Comparison of ENCODE assay signal across 17 cellular contexts in genomic region chr2:10284108-10284870, GRCh38. TPM values are rescaled to one million over a fixed set of nuclear protein-coding genes. Genes with fewer than 3 reads are reported as not detected.
DNase-seq lines count a peak whose midpoint lies in the region; ATAC-seq, FAIRE-seq and TF ChIP-seq lines count a peak whose summit lies in the region.
"Had no signal": no experiment of that assay in that cellular context is flagged by ENCODE, and none has a peak within 500 bp of the region (broad histone marks: within the 10 kb centered on the region; RNA-seq: fewer than 3 reads in every experiment).

No MANE protein-coding gene starts in this region.

- H3K27me3 ChIP-seq in HepG2 (ENCODE audit: control insufficient read depth in 1 of 2, insufficient read depth in 2 of 2, low read length in 2 of 2) (no peaks in the 10 kb centered on the region), right lobe of liver (no peaks in the 10 kb centered on the region), neutrophil (no peaks in the 10 kb centered on the region)
- H3K27me3 ChIP-seq: brain microvascular endothelial cell, ovary had no signal

- DNase-seq in HepG2 (ENCODE audit: low spot score) (no peak), right lobe of liver (no peak), endothelial cell (ENCODE audit: low spot score) (no peak), GM19238 (ENCODE audit: insufficient read length, low spot score) (no peak), retina (no peak)
- DNase-seq in stimulated activated CD4-positive, alpha-beta T cell treated with anti-CD3 and anti-CD28 coated beads, Interleukin-4, amount 100 ng/mL, for 1 hour = no peak
- no peak for DNase-seq in activated CD4-positive, alpha-beta T cell treated with anti-CD3 and anti-CD28 coated beads for 48 hours
- DNase-seq: ACHN; activated naive CD4-positive, alpha-beta T cell; brain microvascular endothelial cell; COR-L47; effector memory CD4-positive, alpha-beta T cell; NCI-H1436 treated with DMSO at 0.1 percent for 48 hours; NCI-H2227 treated with DMSO at 0.1 percent for 48 hours; ovary had no signal

- TF ChIP-seq EP300 in HepG2 (IDR thresholded peaks at IDR 0.05; ENCODE audit: low read depth in 2 of 2, low read length in 2 of 2) (no peak), HepG2 (CRISPR knock-in tag; IDR thresholded peaks at IDR 0.05; ENCODE audit: borderline replicate concordance) (no peak)

- H3K36me3 ChIP-seq in HepG2 (replicated peaks in 1 of 2; ENCODE audit: control insufficient read depth in 1 of 2, insufficient read depth in 2 of 2, low read length in 2 of 2) (no peaks in the 10 kb centered on the region), right lobe of liver (no peaks in the 10 kb centered on the region), neutrophil (no peaks in the 10 kb centered on the region)
- H3K36me3 ChIP-seq: brain microvascular endothelial cell, ovary had no signal

- H3K4me1 ChIP-seq in HepG2 (ENCODE audit: insufficient read depth, low read length) (peaks cover 57% of the 10 kb centered on the region), right lobe of liver (peaks cover 0 to 33% (median 19%) of the 10 kb centered on the region in 4 donors), neutrophil (ENCODE audit: control insufficient read depth in 1 of 2, insufficient read depth in 1 of 2, low read depth in 1 of 2, low read length in 1 of 2) (peaks cover 15 to 19% of the 10 kb centered on the region in 2 experiments)

- FAIRE-seq in HepG2 (lab: Jason Lieb, UNC) = no peak

- TF ChIP-seq POLR2A in HepG2 (IDR thresholded peaks at IDR 0.05; ENCODE audit: insufficient read depth in 1 of 2, low read depth in 2 of 2, low read length in 2 of 2) (no peak), right lobe of liver (IDR thresholded peaks at IDR 0.05) (no peak)

- POLR2A ChIA-PET in HepG2 (lab: Yijun Ruan, JAX) = interaction anchor here (0.8 to 6.1 kb wide), 5 partner anchors 14 to 166 kb away, joined by 3 to 87 read pairs (median 9); partner anchors contain the start of gene HPCAL1

- no peaks in the 10 kb centered on the region for H3K4me1 Mint-ChIP-seq in endothelial cell (ENCODE audit: unreplicated experiment)

- intact Hi-C loops in HepG2 (cut with micrococcal nuclease; ENCODE audit: unreplicated experiment) = loop anchor here (2.0 kb wide), 1 partner anchor 19 kb away; the partner anchor contains the start of gene HPCAL1
- intact Hi-C loops in right lobe of liver (cut with DNase I) = no loop called here

- H3K27ac Mint-ChIP-seq in endothelial cell (ENCODE audit: unreplicated experiment) = peak overlapping the region; percentile 36

- H3K9me3 ChIP-seq in HepG2 (ENCODE audit: low read length) (no peaks in the 10 kb centered on the region), right lobe of liver (no peaks in the 10 kb centered on the region), neutrophil (no peaks in the 10 kb centered on the region)
- H3K9me3 ChIP-seq: ovary had no signal

- H3K27ac ChIP-seq in HepG2 (ENCODE audit: extremely low read length, insufficient read depth, low read length) (no peak overlapping the region), right lobe of liver (no peak overlapping the region), neutrophil (peak overlapping the region; percentile 74)
- H3K27ac ChIP-seq: brain microvascular endothelial cell, ovary, VCaP had no signal

- H3K9me3 Mint-ChIP-seq in endothelial cell (ENCODE audit: unreplicated experiment) = no peaks in the 10 kb centered on the region

- BruUV-seq in HepG2 (replicated peaks; lab: Mats Ljungman, UMichigan) = no TSS peak

- no peak overlapping the region for H3K4me3 Mint-ChIP-seq in endothelial cell (ENCODE audit: unreplicated experiment)

- no peak overlapping the region for H3K9ac ChIP-seq in HepG2 (ENCODE audit: insufficient read depth, low read depth, low read length)

- H3K27me3 Mint-ChIP-seq in endothelial cell (ENCODE audit: unreplicated experiment) = peaks cover 5% of the 10 kb centered on the region

- no peak overlapping the region for H3K4me2 ChIP-seq in HepG2 (ENCODE audit: low read depth, low read length)

- no peak overlapping the region for H2AFZ ChIP-seq in HepG2 (ENCODE audit: low read length)

- ATAC-seq in HepG2 (no peak), right lobe of liver (no peak)

- H3K79me2 ChIP-seq in HepG2 (ENCODE audit: insufficient read depth, low read length) = no peaks in the 10 kb centered on the region

- no peaks in the 10 kb centered on the region for H3K36me3 Mint-ChIP-seq in endothelial cell (ENCODE audit: low read depth, unreplicated experiment)

- H3K4me3 ChIP-seq in HepG2 (replicated peaks in 1 of 3; ENCODE audit: insufficient read depth in 1 of 3, low read depth in 2 of 3, low read length in 3 of 3) (no peak overlapping the region), right lobe of liver (no peak overlapping the region), neutrophil (ENCODE audit: low read depth in 1 of 2, low read length in 1 of 2) (no peak overlapping the region)
- H3K4me3 ChIP-seq: ovary had no signal

- in situ Hi-C loops in HepG2 (cut with HindIII; ENCODE audit: extremely low pct_ligation_motif_present, low pct_unique_long_range_greater_than_20kb) = no loop called here

- no peaks in the 10 kb centered on the region for H4K20me1 ChIP-seq in HepG2 (ENCODE audit: insufficient read depth, low read length)

- no peak for TF ChIP-seq CTCF in HepG2 (CRISPR knock-in tag; IDR thresholded peaks at IDR 0.05)
- no peak for TF ChIP-seq CTCF in right lobe of liver (IDR thresholded peaks at IDR 0.05)
- no peak for TF ChIP-seq CTCF in endothelial cell (IDR thresholded peaks at IDR 0.05; ENCODE audit: unreplicated experiment)
- TF ChIP-seq CTCF in neutrophil (IDR thresholded peaks at IDR 0.05) = no peak

- CTCF ChIA-PET in HepG2 (lab: Yijun Ruan, JAX; ENCODE audit: low intra/inter-chr PET ratio, low total read pairs) = no interaction called here

- TF ChIP-seq RAD21 in HepG2 (CRISPR knock-in tag; IDR thresholded peaks at IDR 0.05) = no peak

- 91% methylated on average over 9 of the region's 16 CpGs for WGBS in HepG2 (ENCODE audit: low lambda C conversion rate)
- 82% methylated on average over 5 of the region's 16 CpGs for WGBS in right lobe of liver (ENCODE audit: insufficient coverage, low coverage, low lambda C conversion rate, missing lambda C conversion rate)

TF ChIP-seq in HepG2, 621 proteins besides CTCF, POLR2A, EP300 and RAD21 (continues in another document):
- TF ChIP-seq KDM5B (CRISPR knock-in tag; IDR thresholded peaks at IDR 0.05; ENCODE audit: borderline replicate concordance) = 0 out of 2 replicates have a peak, but pooled peaks have one; percentile 20
- TF ChIP-seq ZFAT (CRISPR knock-in tag; conservative IDR thresholded peaks at IDR 0.05) = no peak
- no peak for TF ChIP-seq SPEN (CRISPR knock-in tag; IDR thresholded peaks at IDR 0.05; ENCODE audit: low read depth)
- TF ChIP-seq, protein P1, sequence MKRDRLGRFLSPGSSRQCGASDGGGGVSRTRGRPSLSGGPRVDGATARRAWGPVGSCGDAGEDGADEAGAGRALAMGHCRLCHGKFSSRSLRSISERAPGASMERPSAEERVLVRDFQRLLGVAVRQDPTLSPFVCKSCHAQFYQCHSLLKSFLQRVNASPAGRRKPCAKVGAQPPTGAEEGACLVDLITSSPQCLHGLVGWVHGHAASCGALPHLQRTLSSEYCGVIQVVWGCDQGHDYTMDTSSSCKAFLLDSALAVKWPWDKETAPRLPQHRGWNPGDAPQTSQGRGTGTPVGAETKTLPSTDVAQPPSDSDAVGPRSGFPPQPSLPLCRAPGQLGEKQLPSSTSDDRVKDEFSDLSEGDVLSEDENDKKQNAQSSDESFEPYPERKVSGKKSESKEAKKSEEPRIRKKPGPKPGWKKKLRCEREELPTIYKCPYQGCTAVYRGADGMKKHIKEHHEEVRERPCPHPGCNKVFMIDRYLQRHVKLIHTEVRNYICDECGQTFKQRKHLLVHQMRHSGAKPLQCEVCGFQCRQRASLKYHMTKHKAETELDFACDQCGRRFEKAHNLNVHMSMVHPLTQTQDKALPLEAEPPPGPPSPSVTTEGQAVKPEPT (CRISPR knock-in tag; IDR thresholded peaks at IDR 0.05; ENCODE audit: low read depth) = no peak
- TF ChIP-seq ZNF607 (CRISPR knock-in tag; IDR thresholded peaks at IDR 0.05; ENCODE audit: borderline replicate concordance) = no peak

RNA-seq across cellular contexts. Expression of gene HPCAL1, which starts 18.4 kb away (rescaled TPM):
- total RNA-seq in HepG2 (2016; rRNA removed; fragmentation: Illumina TruSeq; extraction: Trizol) = 23.3 and 29.9 TPM in 2 replicates
- 43.0 and 51.2 TPM in 2 replicates for total RNA-seq in HepG2 (2016; cell fraction: cytosol; rRNA removed; fragmentation: Illumina TruSeq; extraction: Trizol; ENCODE audit: low read depth)
- 21.4 and 28.1 TPM in 2 replicates for total RNA-seq in HepG2 (2016; cell fraction: insoluble cytoplasmic fraction; rRNA removed; fragmentation: Illumina TruSeq; extraction: Trizol)
- 50.7 and 67.7 TPM in 2 replicates for total RNA-seq in HepG2 (2016; cell fraction: membrane; rRNA removed; fragmentation: Illumina TruSeq; extraction: Trizol)
- 12.9 and 16.1 TPM in 2 replicates for total RNA-seq in HepG2 (2016; cell fraction: nucleus; rRNA removed; fragmentation: Illumina TruSeq; extraction: Trizol)
- polyA plus RNA-seq in HepG2 (2011; rRNA removed) = 29.5 and 38.6 TPM in 2 replicates
- 29.8 and 35.9 TPM in 2 replicates for polyA plus RNA-seq in HepG2 (2011; cell fraction: cytosol; rRNA removed)
- polyA plus RNA-seq in HepG2 (2011; cell fraction: nucleus; rRNA removed) = 54.3 and 60.0 TPM in 2 replicates
- polyA plus RNA-seq in HepG2 (2012) = 46.0 and 46.8 TPM in 2 replicates
- polyA plus RNA-seq in HepG2 (2016; cell fraction: cytosol; fragmentation: Illumina TruSeq; extraction: Trizol; ENCODE audit: low read depth) = 37.1 and 47.1 TPM in 2 replicates
- polyA plus RNA-seq in HepG2 (2016; cell fraction: insoluble cytoplasmic fraction; fragmentation: Illumina TruSeq; extraction: Trizol; ENCODE audit: low read depth) = 24.6 and 35.5 TPM in 2 replicates
- polyA plus RNA-seq in HepG2 (2016; cell fraction: membrane; fragmentation: Illumina TruSeq; extraction: Trizol; ENCODE audit: low read depth) = 54.6 and 65.1 TPM in 2 replicates
- 30.3 and 35.7 TPM in 2 replicates for polyA plus RNA-seq in HepG2 (2016; cell fraction: nucleus; fragmentation: Illumina TruSeq; extraction: Trizol; ENCODE audit: insufficient read depth, low read depth)
- 26.5 and 27.7 TPM in 2 replicates for polyA minus RNA-seq in HepG2 (2011; rRNA and poly(A)+ RNA removed; ENCODE audit: low replicate concordance)
- polyA minus RNA-seq in HepG2 (2011; cell fraction: cytosol; rRNA and poly(A)+ RNA removed) = 19.4 and 20.4 TPM in 2 replicates
- polyA minus RNA-seq in HepG2 (2011; cell fraction: nucleus; rRNA and poly(A)+ RNA removed) = 12.6 and 15.5 TPM in 2 replicates
- total RNA-seq in right lobe of liver = 10 to 100 TPM; 23.1 to 68.8 (median 29.1) TPM
- total RNA-seq in endothelial cell (ENCODE audit: unreplicated experiment) = 34.6 TPM
